In genomic region chr9:71819115-71819739, GRCh38 we compare ENCODE assay signal across 8 cellular contexts. TPM values are rescaled to one million over a fixed set of nuclear protein-coding genes. Genes with fewer than 3 reads are reported as not detected.
DNase-seq lines count a peak whose midpoint lies in the region; ATAC-seq and TF ChIP-seq lines count a peak whose summit lies in the region.

No MANE protein-coding gene starts in this region.

- BruUV-seq in A673 (replicated peaks; lab: Mats Ljungman, UMichigan) (no TSS peak), mammary epithelial cell (replicated peaks; lab: Mats Ljungman, UMichigan) (no TSS peak)

- POLR2A ChIA-PET in A673 (lab: Charles Lee; ENCODE audit: low non-redundant PET), result no interaction called here

- H3K9me3 ChIP-seq in A673 (ENCODE audit: low read depth, low read length, poor library complexity, severe bottlenecking) (no peaks in the 10 kb centered on the region), mammary epithelial cell (replicated peaks; ENCODE audit: insufficient read depth, low read length) (no peaks in the 10 kb centered on the region), liver (ENCODE audit: control insufficient read depth in 4 of 4, low read length in 3 of 4) (no peaks in the 10 kb centered on the region), suprapubic skin (no peaks in the 10 kb centered on the region)

- dilution Hi-C loops in mammary epithelial cell (cut with HindIII; ENCODE audit: low sequenced_read_pairs), result loop anchor here (25.0 kb wide), 2 partner anchors 193 to 443 kb away; no protein-coding TSS in a partner anchor

- peak; percentile 77 to 79 for TF ChIP-seq RAD21 in liver (IDR thresholded peaks at IDR 0.05)

- H3K4me1 ChIP-seq in A673 (ENCODE audit: insufficient read depth, low read length, poor library complexity, severe bottlenecking) (no peaks in the 10 kb centered on the region), mammary epithelial cell (ENCODE audit: insufficient read depth, low read length) (no peaks in the 10 kb centered on the region), liver (ENCODE audit: control insufficient read depth in 4 of 4, insufficient read depth in 4 of 4, low read length in 3 of 4) (peaks cover 0 to 4% (median 0%) of the 10 kb centered on the region in 4 donors), suprapubic skin (no peaks in the 10 kb centered on the region)

- DNase-seq in A673 (ENCODE audit: low spot score) (peak; percentile 34), ELR (ENCODE audit: low read depth) (peak; percentile 56), RKO (ENCODE audit: low spot score) (peak; percentile 34), mammary epithelial cell (no peak), suprapubic skin (ENCODE audit: low spot score in 2 of 2) (no peak)

- WGBS in mammary epithelial cell (ENCODE audit: low coverage, missing lambda C conversion rate), result 83% methylated on average over 8 of the region's 8 CpGs
- WGBS in liver, result 84% methylated on average over 8 of the region's 8 CpGs
- WGBS in suprapubic skin, result 83% methylated on average over 8 of the region's 8 CpGs

- ATAC-seq in HG03432 (IDR thresholded peaks at IDR 0.05; ENCODE audit: unreplicated experiment) (no peak), HG02852 (IDR thresholded peaks at IDR 0.05; ENCODE audit: unreplicated experiment) (no peak)

- peak; percentile 83 for TF ChIP-seq CTCF in A673 (conservative IDR thresholded peaks at IDR 0.05; ENCODE audit: low read depth, low read length)
- TF ChIP-seq CTCF in mammary epithelial cell (conservative IDR thresholded peaks at IDR 0.05 in 1 of 2, IDR thresholded peaks at IDR 0.05 in 1 of 2; ENCODE audit: extremely low read depth in 1 of 2, insufficient read depth in 1 of 2, low read depth in 1 of 2, low read length in 2 of 2), result peak; percentile 67 to 70
- TF ChIP-seq CTCF in liver (IDR thresholded peaks at IDR 0.05; ENCODE audit: low read depth, low read length, missing input control), result peak; percentile 71
- TF ChIP-seq CTCF in suprapubic skin (IDR thresholded peaks at IDR 0.05), result peak; percentile 63 to 65

- CTCF ChIA-PET in A673 (lab: Charles Lee), result interaction anchor here (1.4 kb wide), 1 partner anchor 135 kb away, joined by 6 read pairs; no protein-coding TSS in a partner anchor
- CTCF ChIA-PET in mammary epithelial cell (lab: Charles Lee; ENCODE audit: low non-redundant PET), result no interaction called here

- in situ Hi-C loops in mammary epithelial cell (cut with MboI; ENCODE audit: low sequenced_read_pairs in 2 of 2), result loop anchor here (25.0 kb wide), 5 partner anchors 168 to 532 kb away; no protein-coding TSS in a partner anchor

- H2AFZ ChIP-seq in mammary epithelial cell (ENCODE audit: low read depth, low read length), result no peak overlapping the region

- H3K36me3 ChIP-seq in A673 (ENCODE audit: insufficient read depth, low read length, poor library complexity, severe bottlenecking), result no peaks in the 10 kb centered on the region
- H3K36me3 ChIP-seq in mammary epithelial cell (ENCODE audit: insufficient read depth, low read length), result no peaks in the 10 kb centered on the region
- no peaks in the 10 kb centered on the region for H3K36me3 ChIP-seq in liver (ENCODE audit: control insufficient read depth in 4 of 4, insufficient read depth in 3 of 4, low read depth in 1 of 4, low read length in 3 of 4)
- H3K36me3 ChIP-seq in suprapubic skin, result no peaks in the 10 kb centered on the region

- TF ChIP-seq EP300 in suprapubic skin (IDR thresholded peaks at IDR 0.05), result no peak

- intact Hi-C loops in A673 (cut with micrococcal nuclease; ENCODE audit: unreplicated experiment) (loop anchor here (2.0 kb wide), 1 partner anchor 214 kb away; no protein-coding TSS in a partner anchor), mammary epithelial cell (cut with micrococcal nuclease) (loop anchor here (2.0 kb wide), 1 partner anchor 534 kb away; no protein-coding TSS in a partner anchor)

- H3K27ac ChIP-seq in A673 (ENCODE audit: low read depth, low read length, poor library complexity, severe bottlenecking) (no peak overlapping the region), mammary epithelial cell (ENCODE audit: insufficient read depth, low read depth, low read length) (no peak overlapping the region), liver (ENCODE audit: low read depth in 1 of 2, low read length in 2 of 2) (no peak overlapping the region), suprapubic skin (no peak overlapping the region)

- no peak overlapping the region for H3K4me2 ChIP-seq in mammary epithelial cell (ENCODE audit: insufficient read depth, low read depth, low read length)

- TF ChIP-seq POLR2A in suprapubic skin (IDR thresholded peaks at IDR 0.05), result no peak

- H3K4me3 ChIP-seq in A673 (ENCODE audit: low read depth, low read length, poor library complexity, severe bottlenecking), result no peak overlapping the region
- H3K4me3 ChIP-seq in mammary epithelial cell (replicated peaks in 1 of 3; ENCODE audit: insufficient read depth in 1 of 3, low read depth in 2 of 3, low read length in 3 of 3), result no peak overlapping the region
- H3K4me3 ChIP-seq in liver (ENCODE audit: low read depth in 1 of 3, low read length in 3 of 3), result no peak overlapping the region
- no peak overlapping the region for H3K4me3 ChIP-seq in suprapubic skin

- H3K27me3 ChIP-seq in A673 (replicated peaks; ENCODE audit: insufficient read depth, low read depth, low read length, poor library complexity) (no peaks in the 10 kb centered on the region), mammary epithelial cell (ENCODE audit: insufficient read depth, low read length) (no peaks in the 10 kb centered on the region), liver (ENCODE audit: control insufficient read depth in 4 of 4, insufficient read depth in 4 of 4, low read length in 3 of 4) (no peaks in the 10 kb centered on the region), suprapubic skin (no peaks in the 10 kb centered on the region)

- H4K20me1 ChIP-seq in mammary epithelial cell (ENCODE audit: insufficient read depth, low read length), result no peaks in the 10 kb centered on the region

- H3K9ac ChIP-seq in mammary epithelial cell (ENCODE audit: insufficient read depth, low read length) (no peak overlapping the region), liver (ENCODE audit: low read depth in 1 of 2, low read length in 2 of 2) (no peak overlapping the region)

- no peaks in the 10 kb centered on the region for H3K79me2 ChIP-seq in mammary epithelial cell (ENCODE audit: insufficient read depth, low read length)

TF ChIP-seq in liver, 16 proteins besides CTCF, POLR2A, EP300 and RAD21 (continues in another document):
- no peak for TF ChIP-seq ATF3 (IDR thresholded peaks at IDR 0.05)
- TF ChIP-seq EGR1 (IDR thresholded peaks at IDR 0.05; ENCODE audit: low read depth in 2 of 2), result no peak
- no peak for TF ChIP-seq GABPA (IDR thresholded peaks at IDR 0.05 in 1 of 2, conservative IDR thresholded peaks at IDR 0.05 in 1 of 2)
- TF ChIP-seq, protein P1, sequence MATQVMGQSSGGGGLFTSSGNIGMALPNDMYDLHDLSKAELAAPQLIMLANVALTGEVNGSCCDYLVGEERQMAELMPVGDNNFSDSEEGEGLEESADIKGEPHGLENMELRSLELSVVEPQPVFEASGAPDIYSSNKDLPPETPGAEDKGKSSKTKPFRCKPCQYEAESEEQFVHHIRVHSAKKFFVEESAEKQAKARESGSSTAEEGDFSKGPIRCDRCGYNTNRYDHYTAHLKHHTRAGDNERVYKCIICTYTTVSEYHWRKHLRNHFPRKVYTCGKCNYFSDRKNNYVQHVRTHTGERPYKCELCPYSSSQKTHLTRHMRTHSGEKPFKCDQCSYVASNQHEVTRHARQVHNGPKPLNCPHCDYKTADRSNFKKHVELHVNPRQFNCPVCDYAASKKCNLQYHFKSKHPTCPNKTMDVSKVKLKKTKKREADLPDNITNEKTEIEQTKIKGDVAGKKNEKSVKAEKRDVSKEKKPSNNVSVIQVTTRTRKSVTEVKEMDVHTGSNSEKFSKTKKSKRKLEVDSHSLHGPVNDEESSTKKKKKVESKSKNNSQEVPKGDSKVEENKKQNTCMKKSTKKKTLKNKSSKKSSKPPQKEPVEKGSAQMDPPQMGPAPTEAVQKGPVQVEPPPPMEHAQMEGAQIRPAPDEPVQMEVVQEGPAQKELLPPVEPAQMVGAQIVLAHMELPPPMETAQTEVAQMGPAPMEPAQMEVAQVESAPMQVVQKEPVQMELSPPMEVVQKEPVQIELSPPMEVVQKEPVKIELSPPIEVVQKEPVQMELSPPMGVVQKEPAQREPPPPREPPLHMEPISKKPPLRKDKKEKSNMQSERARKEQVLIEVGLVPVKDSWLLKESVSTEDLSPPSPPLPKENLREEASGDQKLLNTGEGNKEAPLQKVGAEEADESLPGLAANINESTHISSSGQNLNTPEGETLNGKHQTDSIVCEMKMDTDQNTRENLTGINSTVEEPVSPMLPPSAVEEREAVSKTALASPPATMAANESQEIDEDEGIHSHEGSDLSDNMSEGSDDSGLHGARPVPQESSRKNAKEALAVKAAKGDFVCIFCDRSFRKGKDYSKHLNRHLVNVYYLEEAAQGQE (IDR thresholded peaks at IDR 0.05), result no peak
- TF ChIP-seq HNF4A (conservative IDR thresholded peaks at IDR 0.05), result no peak
- TF ChIP-seq FOXA2 (IDR thresholded peaks at IDR 0.05), result no peak
- TF ChIP-seq FOXA1 (IDR thresholded peaks at IDR 0.05), result no peak
- no peak for TF ChIP-seq YY1 (IDR thresholded peaks at IDR 0.05)
- no peak for TF ChIP-seq TAF1 (conservative IDR thresholded peaks at IDR 0.05)
- no peak for TF ChIP-seq MAX (IDR thresholded peaks at IDR 0.05)
- no peak for TF ChIP-seq JUND (IDR thresholded peaks at IDR 0.05)
- no peak for TF ChIP-seq RXRA (IDR thresholded peaks at IDR 0.05)
- no peak for TF ChIP-seq NR2F2 (IDR thresholded peaks at IDR 0.05)
- no peak for TF ChIP-seq SP1 (IDR thresholded peaks at IDR 0.05)
- TF ChIP-seq HNF4G (IDR thresholded peaks at IDR 0.05), result no peak

RNA-seq across cellular contexts. Expression of gene CEMIP2, which starts 50.9 kb away (rescaled TPM):
- total RNA-seq in A673 (2021), result 31.8 and 32.9 TPM in 2 replicates
- 100 to 1,000 TPM in 1 of 2 donors, 10 to 100 TPM in 1; 76.4 to 398 TPM for total RNA-seq in mammary epithelial cell
- polyA plus RNA-seq in mammary epithelial cell, result 110 TPM
- 139 TPM for polyA minus RNA-seq in mammary epithelial cell
- total RNA-seq in liver, result 100 to 1,000 TPM in 1 of 2 donors, 10 to 100 TPM in 1; 57.2 to 123 TPM
- polyA plus RNA-seq in liver, result 10 to 100 TPM; 18.8 to 20.0 TPM
- 10 to 100 TPM; 48.9 to 76.2 (median 66.1) TPM for total RNA-seq in suprapubic skin

Comparison
In these comparisons a context has a peak if more than half of its experiments do, and no peak if none do; other contexts are left out.
1. DNase-seq: peak in A673 (single experiment), ELR (single experiment) and RKO (single experiment); none in mammary epithelial cell (single experiment) and suprapubic skin (0 of 2).
2. Peak in every context shown above with its lines, with median percentiles within 50 percentile points of each other: CTCF ChIP-seq.